ENCODE assay signal across 7 cellular contexts in the genomic region with DNA sequence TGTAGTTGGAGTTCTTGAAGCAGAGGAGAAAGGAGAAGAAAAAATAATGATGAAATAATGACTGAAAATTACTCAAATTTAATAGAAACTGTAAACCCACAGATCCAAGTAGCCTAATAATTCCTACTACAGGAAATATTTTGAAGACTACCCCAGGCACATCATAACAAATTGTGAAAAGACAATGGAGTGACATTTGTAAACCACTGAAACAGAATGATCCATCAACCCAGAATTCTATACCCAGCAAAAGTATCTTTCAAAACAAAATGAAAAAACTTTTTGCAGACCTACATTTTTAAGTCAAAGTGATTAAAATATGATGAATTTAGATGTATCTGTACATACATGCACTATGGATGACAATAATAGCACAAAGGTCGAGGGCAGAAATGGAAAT.
"Had no signal": no experiment of that assay in that cellular context is flagged by ENCODE, and none has a peak within 500 bp of the region (broad histone marks: within the 10 kb centered on the region; RNA-seq: fewer than 3 reads in every experiment).

No MANE protein-coding gene starts in this region.

- H3K4me1 ChIP-seq: HAP-1 had no signal

- H3K9ac ChIP-seq: GM23248 had no signal

- H2AFZ ChIP-seq: GM23248 had no signal

- DNase-seq: GM23248, GOT3, H7, KG1 had no signal

- ATAC-seq: HCT116 had no signal

- H3K9me3 ChIP-seq: HAP-1 had no signal

- FAIRE-seq: HTR-8/SVneo had no signal

- H3K4me3 ChIP-seq: GM23248, HAP-1 had no signal

- H3K36me3 ChIP-seq: HAP-1 had no signal

- H3K27ac ChIP-seq: GM23248 had no signal
